In the genomic region with DNA sequence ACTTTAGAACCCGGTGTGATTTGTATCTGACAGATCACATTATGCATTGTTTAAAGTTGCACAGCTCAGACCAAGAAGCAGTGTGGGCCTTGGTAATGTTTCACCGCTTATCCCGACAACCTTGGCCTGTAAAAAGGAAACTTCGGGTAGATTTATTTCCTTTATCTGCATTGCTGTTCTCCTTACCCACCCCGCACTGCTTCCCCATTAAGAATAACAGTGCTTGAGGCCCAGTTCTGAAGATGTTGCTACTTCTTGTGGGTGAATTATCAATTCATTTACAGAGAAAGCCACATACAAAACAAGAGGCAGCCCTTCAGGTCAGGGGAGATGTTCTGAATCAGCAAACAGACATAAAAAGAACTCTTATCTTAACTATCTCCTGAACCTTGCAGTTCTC, we compare ENCODE assay signal across 8 cellular contexts. TPM values are rescaled to one million over a fixed set of nuclear protein-coding genes. Genes with fewer than 3 reads are reported as not detected.
DNase-seq lines count a peak whose midpoint lies in the region; ATAC-seq and TF ChIP-seq lines count a peak whose summit lies in the region.

No MANE protein-coding gene starts in this region.

- POLR2A ChIA-PET in activated CD4-positive, alpha-beta memory T cell treated with anti-CD3 and anti-CD28 coated beads, Interleukin-2, amount 10 ng/mL, durations not matched to agents 7 days and 5 days (lab: Charles Lee), result interaction anchor here (1.0 to 7.5 kb wide), 4 partner anchors 8 to 31 kb away, joined by 4 to 97 read pairs (median 16); a partner anchor contains a TSS
- POLR2A ChIA-PET in WTC11 (lab: Charles Lee), result no interaction called here

- DNase-seq in GM12865 (ENCODE audit: low read depth) (no peak), natural killer cell (no peak), NCI-H69 (lab: John Stamatoyannopoulos, UW) (no peak), tibial nerve (ENCODE audit: low spot score in 2 of 2) (no peak), WTC11 (ENCODE audit: low spot score) (no peak), middle frontal gyrus (ENCODE audit: extremely low spot score, low spot score) (no peak)
- peak; percentile 32 for DNase-seq in activated CD4-positive, alpha-beta memory T cell treated with anti-CD3 and anti-CD28 coated beads, Interleukin-2, amount 10 ng/mL, durations not matched to agents 7 days and 5 days

- H3K36me3 Mint-ChIP-seq in activated CD4-positive, alpha-beta memory T cell treated with anti-CD3 and anti-CD28 coated beads, Interleukin-2, amount 10 ng/mL, durations not matched to agents 7 days and 5 days (ENCODE audit: low read depth), result peaks cover 37% of the 10 kb centered on the region
- no peaks in the 10 kb centered on the region for H3K36me3 Mint-ChIP-seq in natural killer cell
- no peaks in the 10 kb centered on the region for H3K36me3 Mint-ChIP-seq in WTC11

- H3K27me3 Mint-ChIP-seq in activated CD4-positive, alpha-beta memory T cell treated with anti-CD3 and anti-CD28 coated beads, Interleukin-2, amount 10 ng/mL, durations not matched to agents 7 days and 5 days, result no peaks in the 10 kb centered on the region
- H3K27me3 Mint-ChIP-seq in natural killer cell (ENCODE audit: low read depth in 2 of 2) (no peaks in the 10 kb centered on the region), WTC11 (ENCODE audit: low read depth) (peaks cover 44% of the 10 kb centered on the region)

- TF ChIP-seq EP300 in tibial nerve (IDR thresholded peaks at IDR 0.05), result no peak

- H3K4me1 Mint-ChIP-seq in activated CD4-positive, alpha-beta memory T cell treated with anti-CD3 and anti-CD28 coated beads, Interleukin-2, amount 10 ng/mL, durations not matched to agents 7 days and 5 days, result peaks cover 95% of the 10 kb centered on the region
- H3K4me1 Mint-ChIP-seq in natural killer cell, result peaks cover 88 to 95% of the 10 kb centered on the region in 2 donors
- H3K4me1 Mint-ChIP-seq in WTC11, result peaks cover 64% of the 10 kb centered on the region

- H3K9me3 Mint-ChIP-seq in activated CD4-positive, alpha-beta memory T cell treated with anti-CD3 and anti-CD28 coated beads, Interleukin-2, amount 10 ng/mL, durations not matched to agents 7 days and 5 days, result no peaks in the 10 kb centered on the region
- H3K9me3 Mint-ChIP-seq in natural killer cell (no peaks in the 10 kb centered on the region), WTC11 (no peaks in the 10 kb centered on the region)

- H3K27ac ChIP-seq in tibial nerve, result peak overlapping the region in 2 of 4 donors; percentile 23 to 26

- H3K4me3 ChIP-seq in GM12865 (ENCODE audit: low read depth, low read length), result peak overlapping the region; percentile 28
- H3K4me3 ChIP-seq in tibial nerve, result no peak overlapping the region

- H3K36me3 ChIP-seq in tibial nerve, result no peaks in the 10 kb centered on the region

- peak overlapping the region; percentile 59 for H3K4me3 Mint-ChIP-seq in activated CD4-positive, alpha-beta memory T cell treated with anti-CD3 and anti-CD28 coated beads, Interleukin-2, amount 10 ng/mL, durations not matched to agents 7 days and 5 days
- H3K4me3 Mint-ChIP-seq in natural killer cell (peak overlapping the region; percentile 82), WTC11 (no peak overlapping the region)

- TF ChIP-seq CTCF in GM12865 (IDR thresholded peaks at IDR 0.05; ENCODE audit: insufficient read depth, low read depth, low read length, missing control alignments) (no peak), natural killer cell (IDR thresholded peaks at IDR 0.05) (no peak), tibial nerve (IDR thresholded peaks at IDR 0.05) (no peak), WTC11 (IDR thresholded peaks at IDR 0.05) (no peak)

- H3K9me3 ChIP-seq in tibial nerve, result no peaks in the 10 kb centered on the region

- peak overlapping the region; percentile 97 for H3K27ac Mint-ChIP-seq in activated CD4-positive, alpha-beta memory T cell treated with anti-CD3 and anti-CD28 coated beads, Interleukin-2, amount 10 ng/mL, durations not matched to agents 7 days and 5 days
- H3K27ac Mint-ChIP-seq in natural killer cell (peak overlapping the region; percentile 90 to 97), WTC11 (no peak overlapping the region)

- H3K27me3 ChIP-seq in tibial nerve, result no peaks in the 10 kb centered on the region

- ATAC-seq in GM21825 (IDR thresholded peaks at IDR 0.05; ENCODE audit: unreplicated experiment) (peak; percentile 55), natural killer cell (no peak), WTC11 (no peak)

- H3K4me1 ChIP-seq in tibial nerve, result peaks cover 0 to 83% (median 38%) of the 10 kb centered on the region in 4 donors

- no peak for TF ChIP-seq POLR2A in tibial nerve (IDR thresholded peaks at IDR 0.05)

- intact Hi-C loops in natural killer cell (cut with micrococcal nuclease), result no loop called here

- WGBS in tibial nerve, 2 donors, result 48 to 53% methylated on average over 5 of the region's 5 CpGs

- CTCF ChIA-PET in activated CD4-positive, alpha-beta memory T cell treated with anti-CD3 and anti-CD28 coated beads, Interleukin-2, amount 10 ng/mL, durations not matched to agents 7 days and 5 days (lab: Charles Lee), result interaction anchor here (1.7 kb wide), 1 partner anchor 31 kb away, joined by 11 read pairs; no protein-coding TSS in a partner anchor
- CTCF ChIA-PET in WTC11 (lab: Charles Lee), result no interaction called here

TF ChIP-seq in WTC11, 78 proteins besides CTCF, POLR2A, EP300 and RAD21:
- TF ChIP-seq JAZF1 (CRISPR knock-in tag; IDR thresholded peaks at IDR 0.05) (no peak), SOX15 (CRISPR knock-in tag; IDR thresholded peaks at IDR 0.05) (no peak)
TF ChIP-seq in WTC11: peak in this region for 0.

RNA-seq across cellular contexts. Expression of a gene that starts 8.4 kb away (rescaled TPM):
- 100 to 1,000 TPM; 207 to 224 TPM for total RNA-seq in activated CD4-positive, alpha-beta memory T cell treated with anti-CD3 and anti-CD28 coated beads, Interleukin-2, amount 10 ng/mL, durations not matched to agents 7 days and 5 days
- total RNA-seq in natural killer cell, result 100 to 1,000 TPM; 303 to 324 (median 308) TPM
- total RNA-seq in tibial nerve, result 100 to 1,000 TPM in 3 of 4 donors, 10 to 100 TPM in 1; 75.9 to 140 (median 119) TPM
- total RNA-seq in WTC11 (2021), result 15.7 to 20.3 TPM (median 17.2 TPM) in 3 replicates
